ENCODE assay signal across 18 cellular contexts in genomic region chr10:32680803-32681557, GRCh38.
"Had no signal": no experiment of that assay in that cellular context is flagged by ENCODE, and none has a peak within 500 bp of the region (broad histone marks: within the 10 kb centered on the region; RNA-seq: fewer than 3 reads in every experiment).

No MANE protein-coding gene starts in this region.

- DNase-seq: activated CD4-positive, alpha-beta T cell treated with anti-CD3 and anti-CD28 coated beads for 4 hours; brain microvascular endothelial cell; cerebellar nuclear complex; dermis blood vessel endothelial cell; endodermal cell; erythroblast; hypothalamus; left cardiac atrium; naive thymus-derived CD8-positive, alpha-beta T cell; posterior cingulate gyrus; right cardiac atrium; SK-N-SH; stimulated activated naive CD4-positive, alpha-beta T cell; T-helper 1 cell; upper lobe of left lung; WERI-Rb-1 had no signal

- H3K4me3 Mint-ChIP-seq: endodermal cell; naive thymus-derived CD8-positive, alpha-beta T cell had no signal

- H3K4me1 ChIP-seq: suprapubic skin, upper lobe of left lung had no signal

- H3K27me3 Mint-ChIP-seq: naive thymus-derived CD8-positive, alpha-beta T cell had no signal

- H3K4me2 ChIP-seq: SK-N-SH, smooth muscle cell had no signal

- H3K27ac ChIP-seq: brain microvascular endothelial cell, suprapubic skin, upper lobe of left lung, WERI-Rb-1 had no signal

- H3K4me3 ChIP-seq: smooth muscle cell, suprapubic skin, upper lobe of left lung had no signal

- ATAC-seq: left cardiac atrium; naive thymus-derived CD8-positive, alpha-beta T cell; right cardiac atrium had no signal

- H3K9ac ChIP-seq: SK-N-SH had no signal

- H3K9me3 ChIP-seq: suprapubic skin had no signal

- H3K27me3 ChIP-seq: brain microvascular endothelial cell, suprapubic skin, upper lobe of left lung had no signal

- H3K27ac Mint-ChIP-seq: endodermal cell; naive thymus-derived CD8-positive, alpha-beta T cell had no signal

- H3K36me3 ChIP-seq: brain microvascular endothelial cell, suprapubic skin, upper lobe of left lung, WERI-Rb-1 had no signal

- H3K9me2 ChIP-seq: SK-N-SH had no signal
